ENCODE assay signal across 8 cellular contexts in genomic region chr12:123043536-123044001, GRCh38.
DNase-seq lines count a peak whose midpoint lies in the region; ATAC-seq lines count a peak whose summit lies in the region.

No MANE protein-coding gene starts in this region.

- no peaks in the 10 kb centered on the region for H3K9me3 Mint-ChIP-seq in activated CD4-positive, alpha-beta T cell treated with anti-CD3 and anti-CD28 coated beads for 36 hours (ENCODE audit: low read depth)

- H3K4me1 Mint-ChIP-seq in activated CD4-positive, alpha-beta T cell treated with anti-CD3 and anti-CD28 coated beads for 36 hours: peaks cover 28% of the 10 kb centered on the region

- CTCF ChIA-PET in activated CD4-positive, alpha-beta T cell treated with anti-CD3 and anti-CD28 coated beads for 36 hours (lab: Charles Lee): interaction anchor here (0.6 to 5.7 kb wide), 24 partner anchors 10 to 257 kb away, joined by 3 to 36 read pairs (median 4); partner anchors contain the start of genes MPHOSPH9 and MTRFR

- DNase-seq in NCI-H1694 treated with DMSO at 0.1 percent for 48 hours (lab: John Stamatoyannopoulos, UW): peak; percentile 54
- no peak for DNase-seq in NCI-H1694 (lab: John Stamatoyannopoulos, UW)
- DNase-seq in NCI-H2196 (lab: John Stamatoyannopoulos, UW; ENCODE audit: unreplicated experiment): peak; percentile 67
- DNase-seq in activated CD4-positive, alpha-beta T cell treated with anti-CD3 and anti-CD28 coated beads for 36 hours: peak; percentile 89
- DNase-seq in central memory CD4-positive, alpha-beta T cell: peak; percentile 54
- DNase-seq in stimulated activated CD4-positive, alpha-beta T cell treated with anti-CD3 and anti-CD28 coated beads, Interleukin-1b, Interleukin-23, amount 100 ng/mL, for 4 hours (ENCODE audit: low read depth in 2 of 2): peak; percentile 56 to 65

- H3K27ac ChIP-seq in layer of hippocampus (ENCODE audit: low read depth, low read length): peak overlapping the region; percentile 27

- H3K27me3 Mint-ChIP-seq in activated CD4-positive, alpha-beta T cell treated with anti-CD3 and anti-CD28 coated beads for 36 hours: no peaks in the 10 kb centered on the region

- POLR2A ChIA-PET in activated CD4-positive, alpha-beta T cell treated with anti-CD3 and anti-CD28 coated beads for 36 hours (lab: Charles Lee): interaction anchor here (0.6 to 1.4 kb wide), 6 partner anchors 32 to 318 kb away, joined by 3 to 5 read pairs (median 4); partner anchors contain the start of gene OGFOD2

- peak; percentile 97 for ATAC-seq in activated CD4-positive, alpha-beta T cell treated with anti-CD3 and anti-CD28 coated beads for 36 hours
- no peak for ATAC-seq in HG02970 (IDR thresholded peaks at IDR 0.05; ENCODE audit: low FRiP score, unreplicated experiment)

- H3K4me3 Mint-ChIP-seq in activated CD4-positive, alpha-beta T cell treated with anti-CD3 and anti-CD28 coated beads for 36 hours: no peak overlapping the region

- no peaks in the 10 kb centered on the region for H3K27me3 ChIP-seq in layer of hippocampus (ENCODE audit: control insufficient read depth, insufficient read depth, low read length)

- intact Hi-C loops in activated CD4-positive, alpha-beta T cell treated with anti-CD3 and anti-CD28 coated beads for 36 hours (cut with DNase I, micrococcal nuclease): loop anchor here (1.0 to 5.0 kb wide), 8 partner anchors 33 to 539 kb away; partner anchors contain the start of genes PITPNM2 (in 2 of the 2), MPHOSPH9 (in 1 of the 2) and MTRFR (in 1 of the 2)

- H3K27ac Mint-ChIP-seq in activated CD4-positive, alpha-beta T cell treated with anti-CD3 and anti-CD28 coated beads for 36 hours: peak overlapping the region; percentile 47

- no peaks in the 10 kb centered on the region for H3K36me3 Mint-ChIP-seq in activated CD4-positive, alpha-beta T cell treated with anti-CD3 and anti-CD28 coated beads for 36 hours (ENCODE audit: low read depth)
